Comparison of ENCODE assay signal across 17 cellular contexts in the genomic region with DNA sequence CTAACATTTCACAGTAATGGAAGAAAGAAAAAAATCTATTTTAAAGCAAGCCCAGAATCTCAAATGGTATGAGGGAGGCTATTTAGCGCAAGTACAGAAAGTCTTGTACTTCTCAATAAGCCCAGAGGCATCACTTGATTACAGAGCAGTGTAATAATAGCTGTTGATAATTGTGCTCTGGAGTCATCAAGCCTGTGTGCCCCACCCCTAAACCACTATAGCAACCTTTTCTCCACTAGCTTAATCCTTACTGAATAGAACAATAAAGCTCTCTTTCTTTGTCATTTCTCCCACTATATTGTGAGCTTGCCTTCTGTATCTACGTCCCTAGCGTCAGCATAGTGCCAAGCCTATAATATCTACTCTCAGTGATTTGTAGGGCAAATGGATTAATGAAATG. TPM values are rescaled to one million over a fixed set of nuclear protein-coding genes. Genes with fewer than 3 reads are reported as not detected.
DNase-seq lines count a peak whose midpoint lies in the region; ATAC-seq and TF ChIP-seq lines count a peak whose summit lies in the region.
"Had no signal": no experiment of that assay in that cellular context is flagged by ENCODE, and none has a peak within 500 bp of the region (broad histone marks: within the 10 kb centered on the region; RNA-seq: fewer than 3 reads in every experiment).

No MANE protein-coding gene starts in this region.

- H3K4me1 ChIP-seq in heart left ventricle (no peaks in the 10 kb centered on the region), spleen (no peaks in the 10 kb centered on the region)

- no peaks in the 10 kb centered on the region for H3K9me3 ChIP-seq in heart left ventricle
- no peaks in the 10 kb centered on the region for H3K9me3 ChIP-seq in spleen

- no peak for DNase-seq in heart left ventricle
- no peak for DNase-seq in Right ventricle myocardium superior
- peak; percentile 16 for DNase-seq in NCI-H2081 treated with DMSO at 0.1 percent for 48 hours (lab: John Stamatoyannopoulos, UW)
- DNase-seq in NCI-H748 (lab: John Stamatoyannopoulos, UW; ENCODE audit: unreplicated experiment) = peak; percentile 93
- no peak for DNase-seq in spleen
- no peak for DNase-seq in cortex of kidney (lab: John Stamatoyannopoulos, UW)
- DNase-seq: CD8-positive, alpha-beta memory T cell; HCEC 1CT; IMR-90; NCI-H1436; NCI-H2029; NCI-H510A treated with DMSO at 0.1 percent for 48 hours; T-helper 17 cell had no signal

- H3K36me3 ChIP-seq in heart left ventricle (no peaks in the 10 kb centered on the region), spleen (no peaks in the 10 kb centered on the region)

- peak in 3 of 4 donors; percentile 36 to 55 (median 41) for ATAC-seq in heart left ventricle
- no peak for ATAC-seq in Right ventricle myocardium superior (ENCODE audit: poor library complexity)
- no peak for ATAC-seq in HG03469 (IDR thresholded peaks at IDR 0.05; ENCODE audit: unreplicated experiment)
- ATAC-seq: GM23338, Right ventricle myocardium inferior, T-helper 17 cell had no signal

- TF ChIP-seq POLR2A in heart left ventricle (IDR thresholded peaks at IDR 0.05) (no peak), spleen (IDR thresholded peaks at IDR 0.05) (no peak)

- intact Hi-C loops in heart left ventricle (cut with DNase I) = no loop called here
- intact Hi-C loops in Right ventricle myocardium superior (cut with DNase I) = no loop called here
- intact Hi-C loops in spleen (cut with DNase I; ENCODE audit: low total_unique reads) = no loop called here

- 47 to 52% (median 50%) methylated on average over 3 of the region's 3 CpGs for WGBS in heart left ventricle, 4 donors
- WGBS in spleen, 5 donors = 50 to 62% (median 59%) methylated on average over 3 of the region's 3 CpGs

- TF ChIP-seq CTCF in heart left ventricle (IDR thresholded peaks at IDR 0.05) (no peak), spleen (IDR thresholded peaks at IDR 0.05 in 8 of 11, conservative IDR thresholded peaks at IDR 0.05 in 3 of 11) (no peak)

- H3K27me3 ChIP-seq in heart left ventricle (no peaks in the 10 kb centered on the region), spleen (replicated peaks in 1 of 7) (no peaks in the 10 kb centered on the region)

- no peak overlapping the region for H3K27ac ChIP-seq in heart left ventricle
- no peak overlapping the region for H3K27ac ChIP-seq in spleen
- H3K27ac ChIP-seq: C4-2B had no signal

- H3K4me3 ChIP-seq in heart left ventricle (no peak overlapping the region), spleen (no peak overlapping the region)
- H3K4me3 ChIP-seq: GM23338 had no signal

RNA-seq across cellular contexts. Expression of a gene that starts 56.6 kb away (rescaled TPM):
- total RNA-seq in heart left ventricle (under 1 TPM; 0.02 to 0.35 (median 0.18) TPM), Right ventricle myocardium superior (0.03 TPM), spleen (under 1 TPM; 0.09 to 0.93 (median 0.23) TPM)
- polyA plus RNA-seq in heart left ventricle (under 1 TPM; 0.04 TPM), spleen (under 1 TPM in 1 of 3 donors, not detected in 2; 0.03 TPM)
- total RNA-seq: CD8-positive, alpha-beta memory T cell; IMR-90; T-helper 17 cell had no signal
- polyA plus RNA-seq: CD8-positive, alpha-beta memory T cell; IMR-90 had no signal

Comparison
In these comparisons a context has a peak if more than half of its experiments do, and no peak if none do; other contexts are left out.
1. ATAC-seq: peak in heart left ventricle (3 of 4); none in Right ventricle myocardium superior (single experiment) and HG03469 (single experiment).
2. DNase-seq: peak in NCI-H2081 treated with DMSO at 0.1 percent for 48 hours (single experiment) and NCI-H748 (single experiment); none in heart left ventricle (0 of 5), Right ventricle myocardium superior (single experiment), spleen (single experiment) and cortex of kidney (single experiment).